In genomic region chr4:8010618-8011017, GRCh38 we compare ENCODE assay signal across 10 cellular contexts.
A peak's percentile ranks its signal among the peaks of the same experiment; 100 is the strongest.
DNase-seq lines count a peak whose midpoint lies in the region; FAIRE-seq and TF ChIP-seq lines count a peak whose summit lies in the region.
"Had no signal": no experiment of that assay in that cellular context is flagged by ENCODE, and none has a peak within 500 bp of the region (broad histone marks: within the 10 kb centered on the region; RNA-seq: fewer than 3 reads in every experiment).

No MANE protein-coding gene starts in this region.

- H3K9me3 ChIP-seq in testis (no peaks in the 10 kb centered on the region), ascending aorta (no peaks in the 10 kb centered on the region)
- H3K9me3 ChIP-seq: heart right ventricle had no signal

- TF ChIP-seq CTCF in testis (IDR thresholded peaks at IDR 0.05): no peak
- TF ChIP-seq CTCF in D721Med (IDR thresholded peaks at IDR 0.05; ENCODE audit: insufficient read depth, missing control alignments): no peak
- no peak for TF ChIP-seq CTCF in ascending aorta (IDR thresholded peaks at IDR 0.05)

- H3K4me1 ChIP-seq in testis: no peaks in the 10 kb centered on the region
- H3K4me1 ChIP-seq in ascending aorta: no peaks in the 10 kb centered on the region

- intact Hi-C loops in testis (cut with DNase I; ENCODE audit: low total_unique reads): no loop called here
- intact Hi-C loops in ascending aorta (cut with DNase I): no loop called here

- H3K4me3 ChIP-seq in testis (no peak overlapping the region), ascending aorta (no peak overlapping the region)
- H3K4me3 ChIP-seq: heart right ventricle had no signal

- in situ Hi-C loops in SK-MEL-5 (cut with HindIII; ENCODE audit: low pct_unique_long_range_greater_than_20kb, low sequenced_read_pairs): no loop called here

- H3K27ac ChIP-seq in testis (no peak overlapping the region), ascending aorta (no peak overlapping the region)
- H3K27ac ChIP-seq: heart right ventricle, KMS-11 had no signal

- no peaks in the 10 kb centered on the region for H3K27me3 ChIP-seq in testis
- no peaks in the 10 kb centered on the region for H3K27me3 ChIP-seq in ascending aorta
- H3K27me3 ChIP-seq: heart right ventricle had no signal

- H3K36me3 ChIP-seq in testis (ENCODE audit: low read depth, missing control alignments) (no peaks in the 10 kb centered on the region), ascending aorta (peaks cover 0 to 20% of the 10 kb centered on the region in 2 donors)

- WGBS in testis, 2 donors: 48 to 73% methylated on average over 11 to 12 of the region's 12 CpGs

- DNase-seq in NCI-H1436 (lab: John Stamatoyannopoulos, UW): peak; percentile 86
- peak; percentile 51 for DNase-seq in SK-MEL-5 (ENCODE audit: low read depth, low spot score)
- peak; percentile 69 for DNase-seq in inferior parietal cortex (ENCODE audit: extremely low spot score)
- peak; percentile 30 for DNase-seq in testis
- DNase-seq in D721Med (ENCODE audit: insufficient read length, low spot score): no peak
- DNase-seq in ascending aorta (ENCODE audit: low spot score in 2 of 2): no peak
- DNase-seq in SKM-1 (lab: John Stamatoyannopoulos, UW; ENCODE audit: unreplicated experiment): no peak
- DNase-seq in T-helper 9 cell: no peak

- TF ChIP-seq POLR2A in testis (IDR thresholded peaks at IDR 0.05): no peak

- FAIRE-seq in D721Med (lab: Jason Lieb, UNC): no peak

Comparison
In these comparisons a context has a peak if more than half of its experiments do, and no peak if none do; other contexts are left out.
1. DNase-seq: peak in NCI-H1436 (single experiment), SK-MEL-5 (single experiment), inferior parietal cortex (single experiment) and testis (single experiment); none in D721Med (single experiment), ascending aorta (0 of 2), SKM-1 (single experiment) and T-helper 9 cell (single experiment).